Comparison of ENCODE assay signal across 13 cellular contexts in genomic region chr5:180081481-180081880, GRCh38. TPM values are rescaled to one million over a fixed set of nuclear protein-coding genes. Genes with fewer than 3 reads are reported as not detected.
DNase-seq lines count a peak whose midpoint lies in the region; ATAC-seq and TF ChIP-seq lines count a peak whose summit lies in the region.
"Had no signal": no experiment of that assay in that cellular context is flagged by ENCODE, and none has a peak within 500 bp of the region (broad histone marks: within the 10 kb centered on the region; RNA-seq: fewer than 3 reads in every experiment).

No MANE protein-coding gene starts in this region.

- no peaks in the 10 kb centered on the region for H3K27me3 ChIP-seq in CD8-positive, alpha-beta T cell (ENCODE audit: insufficient read depth, low read length)
- no peaks in the 10 kb centered on the region for H3K27me3 ChIP-seq in liver (ENCODE audit: control insufficient read depth in 4 of 4, insufficient read depth in 4 of 4, low read length in 3 of 4)
- H3K27me3 ChIP-seq in neuronal stem cell (ENCODE audit: control insufficient read depth in 3 of 3, insufficient read depth in 3 of 3, low read depth in 1 of 3, low read length in 3 of 3): no peaks in the 10 kb centered on the region
- H3K27me3 ChIP-seq: BLaER1 had no signal

- WGBS in liver: 37% methylated on average over 5 of the region's 5 CpGs
- WGBS in neuronal stem cell (ENCODE audit: extremely low coverage in 2 of 2, insufficient read length in 2 of 2, insufficient replicate concordance in 1 of 2), 2 donors: no CpG with 5 or more reads among the region's 5 CpGs

- no peak overlapping the region for H3K27ac Mint-ChIP-seq in CD8-positive, alpha-beta T cell
- H3K27ac Mint-ChIP-seq in WTC11 (peak overlapping the region; percentile 65; the same call in 1 of the 2 replicates), endothelial cell (ENCODE audit: unreplicated experiment) (no peak overlapping the region)
- H3K27ac Mint-ChIP-seq: CD8-positive, alpha-beta memory T cell had no signal

- no peaks in the 10 kb centered on the region for H3K36me3 ChIP-seq in CD8-positive, alpha-beta T cell (ENCODE audit: insufficient read depth, low read length)
- H3K36me3 ChIP-seq in liver (ENCODE audit: control insufficient read depth in 4 of 4, insufficient read depth in 3 of 4, low read depth in 1 of 4, low read length in 3 of 4) (no peaks in the 10 kb centered on the region), neuronal stem cell (replicated peaks in 1 of 2; ENCODE audit: control insufficient read depth in 2 of 2, insufficient read depth in 2 of 2, low read length in 2 of 2) (no peaks in the 10 kb centered on the region)
- H3K36me3 ChIP-seq: BLaER1, HAP-1 had no signal

- H3K4me3 Mint-ChIP-seq in CD8-positive, alpha-beta T cell: peak overlapping the region; percentile 18
- H3K4me3 Mint-ChIP-seq in WTC11 (no peak overlapping the region), endothelial cell (ENCODE audit: unreplicated experiment) (no peak overlapping the region)

- no peak overlapping the region for H4K91ac ChIP-seq in neuronal stem cell (ENCODE audit: low read depth, low read length, poor library complexity)

- peak overlapping the region; percentile 82 for H3K18ac ChIP-seq in neuronal stem cell (ENCODE audit: low read length)

- H2BK120ac ChIP-seq in neuronal stem cell (ENCODE audit: low read depth, low read length): peak overlapping the region; percentile 49

- H3K9me3 ChIP-seq in CD8-positive, alpha-beta T cell (ENCODE audit: low read length): no peaks in the 10 kb centered on the region
- no peaks in the 10 kb centered on the region for H3K9me3 ChIP-seq in liver (ENCODE audit: control insufficient read depth in 4 of 4, low read length in 3 of 4)
- H3K9me3 ChIP-seq in neuronal stem cell (replicated peaks in 1 of 2; ENCODE audit: control insufficient read depth in 2 of 2, insufficient read depth in 1 of 2, low read depth in 1 of 2, low read length in 2 of 2): peaks cover 5 to 34% of the 10 kb centered on the region in 2 donors
- H3K9me3 ChIP-seq: HAP-1 had no signal

- no peak overlapping the region for H2AFZ ChIP-seq in neuronal stem cell (ENCODE audit: low read length)

- H3K23ac ChIP-seq in neuronal stem cell (ENCODE audit: low read depth, low read length, poor library complexity): no peak overlapping the region

- H3K27ac ChIP-seq in CD8-positive, alpha-beta T cell (ENCODE audit: low read depth, low read length): no peak overlapping the region
- H3K27ac ChIP-seq in liver (ENCODE audit: low read depth in 1 of 2, low read length in 2 of 2): peak overlapping the region; percentile 34 to 51
- no peak overlapping the region for H3K27ac ChIP-seq in neuronal stem cell (replicated peaks; ENCODE audit: low read length)
- H3K27ac ChIP-seq: BLaER1 had no signal

- no peak for ATAC-seq in CD8-positive, alpha-beta T cell
- ATAC-seq in WTC11: no peak

- no peak overlapping the region for H2BK12ac ChIP-seq in neuronal stem cell (ENCODE audit: low read length)

- H3K4me1 Mint-ChIP-seq in CD8-positive, alpha-beta T cell (ENCODE audit: low read depth): peaks cover 19% of the 10 kb centered on the region
- H3K4me1 Mint-ChIP-seq in WTC11: peaks cover 51% of the 10 kb centered on the region
- H3K4me1 Mint-ChIP-seq in endothelial cell (ENCODE audit: unreplicated experiment): peaks cover 5% of the 10 kb centered on the region

- H3K14ac ChIP-seq in neuronal stem cell (ENCODE audit: low read length): no peak overlapping the region

- no peak overlapping the region for H3K4me3 ChIP-seq in CD8-positive, alpha-beta T cell (ENCODE audit: low read depth, low read length)
- H3K4me3 ChIP-seq in liver (ENCODE audit: low read depth in 1 of 3, low read length in 3 of 3): no peak overlapping the region
- H3K4me3 ChIP-seq in neuronal stem cell (ENCODE audit: low read length in 2 of 2): no peak overlapping the region
- H3K4me3 ChIP-seq: BLaER1, HAP-1 had no signal

- intact Hi-C loops in CD8-positive, alpha-beta T cell (cut with DNase I, micrococcal nuclease): no loop called here
- intact Hi-C loops in posterior cingulate gyrus (cut with DNase I): no loop called here

- DNase-seq in CD8-positive, alpha-beta T cell: no peak
- DNase-seq in WTC11 (ENCODE audit: low spot score) (no peak), neuronal stem cell (ENCODE audit: low spot score) (no peak), endothelial cell (ENCODE audit: low spot score) (no peak), posterior cingulate gyrus (no peak), NCI-H1092 treated with DMSO at 0.1 percent for 48 hours (lab: John Stamatoyannopoulos, UW) (no peak)
- DNase-seq: 8988T; CD8-positive, alpha-beta memory T cell; COR-L47; GOT3 had no signal

- no peak for TF ChIP-seq CTCF in CD8-positive, alpha-beta T cell (IDR thresholded peaks at IDR 0.05)
- TF ChIP-seq CTCF in WTC11 (IDR thresholded peaks at IDR 0.05) (no peak), liver (IDR thresholded peaks at IDR 0.05; ENCODE audit: low read depth, low read length, missing input control) (no peak), endothelial cell (IDR thresholded peaks at IDR 0.05; ENCODE audit: unreplicated experiment) (no peak)

- peaks cover 17% of the 10 kb centered on the region for H3K4me1 ChIP-seq in CD8-positive, alpha-beta T cell (ENCODE audit: insufficient read depth, low read length)
- H3K4me1 ChIP-seq in liver (ENCODE audit: control insufficient read depth in 4 of 4, insufficient read depth in 4 of 4, low read length in 3 of 4): peaks cover 2 to 44% (median 34%) of the 10 kb centered on the region in 4 donors
- peaks cover 21 to 32% of the 10 kb centered on the region in 2 donors for H3K4me1 ChIP-seq in neuronal stem cell (ENCODE audit: control insufficient read depth in 2 of 2, insufficient read depth in 1 of 2, low read depth in 1 of 2, low read length in 2 of 2)

- CTCF ChIA-PET in CD8-positive, alpha-beta T cell (lab: Charles Lee): interaction anchor here (2.1 kb wide), 1 partner anchor 9 kb away, joined by 10 read pairs; no protein-coding TSS in a partner anchor
- CTCF ChIA-PET in WTC11 (lab: Charles Lee): interaction anchor here (1.0 to 2.0 kb wide), 2 partner anchors 9 to 280 kb away, joined by 5 to 8 read pairs; no protein-coding TSS in a partner anchor

- no peaks in the 10 kb centered on the region for H3K36me3 Mint-ChIP-seq in CD8-positive, alpha-beta T cell
- H3K36me3 Mint-ChIP-seq in WTC11 (peaks cover 16% of the 10 kb centered on the region), endothelial cell (ENCODE audit: low read depth, unreplicated experiment) (peaks cover 3% of the 10 kb centered on the region)
- H3K36me3 Mint-ChIP-seq: CD8-positive, alpha-beta memory T cell had no signal

- H3K9me3 Mint-ChIP-seq in CD8-positive, alpha-beta T cell: no peaks in the 10 kb centered on the region
- H3K9me3 Mint-ChIP-seq in WTC11 (peaks cover 25% of the 10 kb centered on the region), endothelial cell (ENCODE audit: unreplicated experiment) (no peaks in the 10 kb centered on the region)
- H3K9me3 Mint-ChIP-seq: CD8-positive, alpha-beta memory T cell had no signal

- no peak overlapping the region for H3K4ac ChIP-seq in neuronal stem cell (ENCODE audit: low read length)

- no peaks in the 10 kb centered on the region for H3K79me1 ChIP-seq in neuronal stem cell (ENCODE audit: low read depth, low read length)

- H3K4me2 ChIP-seq in neuronal stem cell (ENCODE audit: insufficient read depth, low read length, poor library complexity, severe bottlenecking): no peak overlapping the region
- H3K4me2 ChIP-seq: BLaER1 had no signal

- POLR2A ChIA-PET in CD8-positive, alpha-beta T cell (lab: Charles Lee): interaction anchor here (1.1 kb wide), 1 partner anchor 175 kb away, joined by 3 read pairs; no protein-coding TSS in a partner anchor
- POLR2A ChIA-PET in WTC11 (lab: Charles Lee): no interaction called here

- H3K9ac ChIP-seq in liver (ENCODE audit: low read depth in 1 of 2, low read length in 2 of 2) (no peak overlapping the region), neuronal stem cell (ENCODE audit: low read depth, low read length, poor library complexity) (no peak overlapping the region)
- H3K9ac ChIP-seq: BLaER1 had no signal

- H2AK5ac ChIP-seq in neuronal stem cell (ENCODE audit: low read depth, low read length): peak overlapping the region; percentile 53

- H3K27me3 Mint-ChIP-seq in CD8-positive, alpha-beta T cell (ENCODE audit: low read depth): peaks cover 52% of the 10 kb centered on the region
- peaks cover 15% of the 10 kb centered on the region for H3K27me3 Mint-ChIP-seq in WTC11 (ENCODE audit: low read depth)
- H3K27me3 Mint-ChIP-seq in endothelial cell (ENCODE audit: unreplicated experiment): peaks cover 5% of the 10 kb centered on the region

- peak in 1 of 2 donors; percentile 9 for TF ChIP-seq RAD21 in liver (IDR thresholded peaks at IDR 0.05)

- peak overlapping the region; percentile 38 for H2BK15ac ChIP-seq in neuronal stem cell (ENCODE audit: low read length)

- H2BK5ac ChIP-seq in neuronal stem cell (ENCODE audit: low read length): no peak overlapping the region

- no peak overlapping the region for H4K8ac ChIP-seq in neuronal stem cell (ENCODE audit: low read depth, low read length)

TF ChIP-seq in WTC11, 78 proteins besides CTCF, POLR2A, EP300 and RAD21 (continues in another document):
- TF ChIP-seq ZNF317 (CRISPR knock-in tag; IDR thresholded peaks at IDR 0.05; ENCODE audit: borderline replicate concordance, low read depth) (no peak), E2F5 (CRISPR knock-in tag; IDR thresholded peaks at IDR 0.05) (no peak), SOX15 (CRISPR knock-in tag; IDR thresholded peaks at IDR 0.05) (no peak)

TF ChIP-seq in liver, 16 proteins besides CTCF, POLR2A, EP300 and RAD21 (continues in another document):
- TF ChIP-seq FOXA2 (IDR thresholded peaks at IDR 0.05): peak; percentile 57
- peak; percentile 9 for TF ChIP-seq FOXA1 (IDR thresholded peaks at IDR 0.05)
- peak; percentile 25 to 26 for TF ChIP-seq EGR1 (IDR thresholded peaks at IDR 0.05; ENCODE audit: low read depth in 2 of 2)
- TF ChIP-seq GABPA (IDR thresholded peaks at IDR 0.05 in 1 of 2, conservative IDR thresholded peaks at IDR 0.05 in 1 of 2): no peak
- TF ChIP-seq SP1 (IDR thresholded peaks at IDR 0.05): peak; percentile 63
- TF ChIP-seq ATF3 (IDR thresholded peaks at IDR 0.05): no peak
- no peak for TF ChIP-seq NR2F2 (IDR thresholded peaks at IDR 0.05)
- TF ChIP-seq MAX (IDR thresholded peaks at IDR 0.05): no peak
- peak; percentile 54 to 59 for TF ChIP-seq HNF4A (conservative IDR thresholded peaks at IDR 0.05)

RNA-seq across cellular contexts. Expression of gene RNF130, which starts 9.9 kb away (rescaled TPM):
- total RNA-seq in CD8-positive, alpha-beta T cell: 10 to 100 TPM; 13.9 to 15.8 TPM
- total RNA-seq in WTC11 (2021) (56.2 to 61.0 TPM (median 58.5 TPM) in 3 replicates), liver (10 to 100 TPM; 24.9 to 43.6 TPM), endothelial cell (ENCODE audit: unreplicated experiment) (67.3 TPM)
- polyA plus RNA-seq in liver: 10 to 100 TPM; 59.3 to 93.1 TPM
- 190 TPM for polyA plus RNA-seq in neuronal stem cell (2013, experiment 1 of 2)
- polyA plus RNA-seq in neuronal stem cell (2013, experiment 2 of 2): 194 TPM

Comparison
In these comparisons a context has a peak if more than half of its experiments do, and no peak if none do; other contexts are left out.
1. H3K27ac ChIP-seq: peak in liver (2 of 2); none in CD8-positive, alpha-beta T cell (single experiment) and neuronal stem cell (single experiment).